ENCODE assay signal across 15 cellular contexts in genomic region chr7:65974191-65974801, GRCh38.
"Had no signal": no experiment of that assay in that cellular context is flagged by ENCODE, and none has a peak within 500 bp of the region (broad histone marks: within the 10 kb centered on the region; RNA-seq: fewer than 3 reads in every experiment).

No MANE protein-coding gene starts in this region.

- H3K27ac Mint-ChIP-seq: activated naive CD8-positive, alpha-beta T cell treated with anti-CD3 and anti-CD28 coated beads, Interleukin-2, amount 10 ng/mL, durations not matched to agents 7 days and 5 days had no signal

- H3K27me3 Mint-ChIP-seq: activated naive CD8-positive, alpha-beta T cell treated with anti-CD3 and anti-CD28 coated beads, Interleukin-2, amount 10 ng/mL, durations not matched to agents 7 days and 5 days had no signal

- H3K9me3 ChIP-seq: breast epithelium, esophagus squamous epithelium, left lung, ovary, transverse colon had no signal

- H3K4me3 Mint-ChIP-seq: activated naive CD8-positive, alpha-beta T cell treated with anti-CD3 and anti-CD28 coated beads, Interleukin-2, amount 10 ng/mL, durations not matched to agents 7 days and 5 days had no signal

- DNase-seq: activated CD4-positive, alpha-beta T cell treated with anti-CD3 and anti-CD28 coated beads, Interleukin-2, amount 50 U/mL, for 1 hour; activated CD4-positive, CD25-positive, alpha-beta regulatory T cell; activated gamma-delta T cell; activated naive CD8-positive, alpha-beta T cell treated with anti-CD3 and anti-CD28 coated beads, Interleukin-2, amount 10 ng/mL, durations not matched to agents 7 days and 5 days; activated T-cell treated with anti-CD3 and anti-CD28 coated beads, Interleukin-2, amount 50 U/mL, for 1 hour; esophagus squamous epithelium; foreskin keratinocyte; left lung; mesendoderm; T-helper 2 cell; transverse colon had no signal

- H3K4me3 ChIP-seq: breast epithelium, dorsolateral prefrontal cortex, esophagus squamous epithelium, left lung, ovary, skin epidermis, transverse colon had no signal

- ATAC-seq: foreskin keratinocyte, left lung had no signal

- H3K27me3 ChIP-seq: breast epithelium, dorsolateral prefrontal cortex, esophagus squamous epithelium, foreskin keratinocyte, left lung, ovary, transverse colon had no signal

- H3K36me3 ChIP-seq: breast epithelium, ovary had no signal

- H3K4me1 ChIP-seq: breast epithelium, esophagus squamous epithelium, foreskin keratinocyte, left lung, transverse colon had no signal

- H3K27ac ChIP-seq: breast epithelium, dorsolateral prefrontal cortex, esophagus squamous epithelium, foreskin keratinocyte, left lung, ovary, skin epidermis, transverse colon had no signal

- H3K9me3 Mint-ChIP-seq: activated naive CD8-positive, alpha-beta T cell treated with anti-CD3 and anti-CD28 coated beads, Interleukin-2, amount 10 ng/mL, durations not matched to agents 7 days and 5 days had no signal
